In the genomic region with DNA sequence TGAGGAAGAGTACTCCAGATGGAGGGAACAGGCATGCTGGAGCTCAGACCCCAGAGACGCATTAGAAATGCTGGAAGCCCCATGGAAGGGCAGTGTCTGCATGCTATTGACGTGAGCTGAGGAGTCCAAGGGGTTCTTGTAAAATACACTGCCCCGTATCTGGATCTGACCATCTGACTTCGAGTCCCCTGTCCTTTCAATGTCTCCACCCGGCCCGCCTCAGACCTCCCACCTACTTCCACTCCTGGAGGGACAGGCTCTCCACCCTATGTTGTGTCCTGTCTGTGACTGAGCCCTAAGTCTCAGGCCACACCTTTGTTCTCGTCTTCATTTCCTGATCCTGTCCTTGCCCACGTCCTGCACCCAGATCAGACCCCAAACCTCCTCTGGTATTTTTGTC, we compare ENCODE assay signal across 35 cellular contexts.
"Had no signal": no experiment of that assay in that cellular context is flagged by ENCODE, and none has a peak within 500 bp of the region (broad histone marks: within the 10 kb centered on the region; RNA-seq: fewer than 3 reads in every experiment).

No MANE protein-coding gene starts in this region.

- H3K27ac Mint-ChIP-seq: activated B cell treated with CpG ODN at 0.5 μM for 24 hours; activated CD4-positive, alpha-beta memory T cell treated with anti-CD3 and anti-CD28 coated beads for 36 hours; activated CD4-positive, alpha-beta T cell treated with anti-CD3 and anti-CD28 coated beads, Interleukin-2, amount 10 ng/mL, durations not matched to agents 24 days and 14 days; activated CD8-positive, alpha-beta T cell treated with anti-CD3 and anti-CD28 coated beads for 36 hours; activated naive CD4-positive, alpha-beta T cell treated with anti-CD3 and anti-CD28 coated beads for 36 hours; activated naive CD4-positive, alpha-beta T cell treated with anti-CD3 and anti-CD28 coated beads, Interleukin-2, amount 50 U/mL, for 72 hours; activated naive CD8-positive, alpha-beta T cell treated with anti-CD3 and anti-CD28 coated beads for 36 hours; activated T-cell treated with anti-CD3 and anti-CD28 coated beads, Interleukin-2, amount 50 U/mL, for 72 hours; activated T-helper 1 cell treated with anti-CD3 and anti-CD28 coated beads, Interleukin-12 subunit alpha, Interleukin-12 subunit beta, Interleukin-2, Interleukin-4 antibody, amounts not matched to agents 30 ng/mL and 10 ng/mL and 1 ng/mL, durations not matched to agents 14 hours and 24 hours and 36 hours; activated T-helper 17 cell treated with anti-CD3 and anti-CD28 coated beads, Interleukin-2, amount 50 U/mL, for 72 hours; T-helper 1 cell treated with Interleukin-12 subunit alpha and Interleukin-12 subunit beta and Interleukin-4 antibody, amounts not matched to agents 30 μg/mL and 1 μg/mL, for 36 hours; T-helper 2 cell treated with Interferon-gamma antibody and Interleukin-4, amounts not matched to agents 5 μg/mL and 100 μg/mL, for 36 hours had no signal

- H3K4me1 Mint-ChIP-seq: activated B cell treated with CpG ODN at 0.5 μM for 24 hours; activated CD4-positive, alpha-beta T cell treated with anti-CD3 and anti-CD28 coated beads, Interleukin-2, amount 10 ng/mL, durations not matched to agents 24 days and 14 days; activated naive CD8-positive, alpha-beta T cell treated with anti-CD3 and anti-CD28 coated beads for 36 hours; activated T-helper 17 cell treated with anti-CD3 and anti-CD28 coated beads, Interleukin-2, amount 50 U/mL, for 72 hours had no signal

- H3K27ac ChIP-seq: adrenal gland, body of pancreas, brain microvascular endothelial cell, breast epithelium, VCaP had no signal

- H3K27me3 Mint-ChIP-seq: activated B cell treated with CpG ODN at 0.5 μM for 24 hours; activated CD4-positive, alpha-beta T cell treated with anti-CD3 and anti-CD28 coated beads, Interleukin-2, amount 10 ng/mL, durations not matched to agents 24 days and 14 days; activated naive CD8-positive, alpha-beta T cell treated with anti-CD3 and anti-CD28 coated beads for 36 hours had no signal

- H3K27me3 ChIP-seq: adrenal gland, body of pancreas, brain microvascular endothelial cell, breast epithelium had no signal

- H3K9me3 Mint-ChIP-seq: activated CD4-positive, alpha-beta memory T cell treated with anti-CD3 and anti-CD28 coated beads for 36 hours; activated CD4-positive, alpha-beta T cell treated with anti-CD3 and anti-CD28 coated beads, Interleukin-2, amount 10 ng/mL, durations not matched to agents 24 days and 14 days; activated CD8-positive, alpha-beta T cell treated with anti-CD3 and anti-CD28 coated beads for 36 hours; activated naive CD4-positive, alpha-beta T cell treated with anti-CD3 and anti-CD28 coated beads for 36 hours; activated naive CD8-positive, alpha-beta T cell treated with anti-CD3 and anti-CD28 coated beads for 36 hours; activated T-cell treated with anti-CD3 and anti-CD28 coated beads, Interleukin-2, amount 50 U/mL, for 4 hours; activated T-cell treated with anti-CD3 and anti-CD28 coated beads, Interleukin-2, amount 50 U/mL, for 72 hours; activated T-helper 1 cell treated with anti-CD3 and anti-CD28 coated beads, Interleukin-12 subunit alpha, Interleukin-12 subunit beta, Interleukin-2, Interleukin-4 antibody, amounts not matched to agents 30 ng/mL and 10 ng/mL and 1 ng/mL, durations not matched to agents 14 hours and 24 hours and 36 hours; activated T-helper 17 cell treated with anti-CD3 and anti-CD28 coated beads, Interleukin-2, amount 50 U/mL, for 72 hours; T-helper 1 cell treated with Interleukin-12 subunit alpha and Interleukin-12 subunit beta and Interleukin-4 antibody, amounts not matched to agents 30 μg/mL and 1 μg/mL, for 36 hours; T-helper 2 cell treated with Interferon-gamma antibody and Interleukin-4, amounts not matched to agents 5 μg/mL and 100 μg/mL, for 36 hours had no signal

- H3K9me3 ChIP-seq: adrenal gland, body of pancreas, breast epithelium had no signal

- H3K4me3 ChIP-seq: adrenal gland, body of pancreas, breast epithelium had no signal

- H3K4me1 ChIP-seq: adrenal gland, body of pancreas, breast epithelium had no signal

- H3K36me3 ChIP-seq: adrenal gland, brain microvascular endothelial cell, breast epithelium had no signal

- H3K4me3 Mint-ChIP-seq: activated B cell treated with CpG ODN at 0.5 μM for 24 hours; activated CD4-positive, alpha-beta memory T cell treated with anti-CD3 and anti-CD28 coated beads for 36 hours; activated CD4-positive, alpha-beta T cell treated with anti-CD3 and anti-CD28 coated beads, Interleukin-2, amount 10 ng/mL, durations not matched to agents 24 days and 14 days; activated CD8-positive, alpha-beta T cell treated with anti-CD3 and anti-CD28 coated beads for 36 hours; activated naive CD4-positive, alpha-beta T cell treated with anti-CD3 and anti-CD28 coated beads for 36 hours; activated naive CD8-positive, alpha-beta T cell treated with anti-CD3 and anti-CD28 coated beads for 36 hours; activated T-cell treated with anti-CD3 and anti-CD28 coated beads, Interleukin-2, amount 50 U/mL, for 4 hours; activated T-cell treated with anti-CD3 and anti-CD28 coated beads, Interleukin-2, amount 50 U/mL, for 72 hours; activated T-helper 1 cell treated with anti-CD3 and anti-CD28 coated beads, Interleukin-12 subunit alpha, Interleukin-12 subunit beta, Interleukin-2, Interleukin-4 antibody, amounts not matched to agents 30 ng/mL and 10 ng/mL and 1 ng/mL, durations not matched to agents 14 hours and 24 hours and 36 hours; activated T-helper 17 cell treated with anti-CD3 and anti-CD28 coated beads, Interleukin-2, amount 50 U/mL, for 72 hours; T-helper 1 cell treated with Interleukin-12 subunit alpha and Interleukin-12 subunit beta and Interleukin-4 antibody, amounts not matched to agents 30 μg/mL and 1 μg/mL, for 36 hours; T-helper 2 cell treated with Interferon-gamma antibody and Interleukin-4, amounts not matched to agents 5 μg/mL and 100 μg/mL, for 36 hours had no signal

- ATAC-seq: activated CD8-positive, alpha-beta T cell treated with anti-CD3 and anti-CD28 coated beads for 36 hours; activated naive CD4-positive, alpha-beta T cell treated with anti-CD3 and anti-CD28 coated beads, Interleukin-2, amount 50 U/mL, for 72 hours; activated T-cell treated with anti-CD3 and anti-CD28 coated beads, Interleukin-2, amount 50 U/mL, for 4 hours; activated T-cell treated with anti-CD3 and anti-CD28 coated beads, Interleukin-2, amount 50 U/mL, for 72 hours; activated T-helper 17 cell treated with anti-CD3 and anti-CD28 coated beads, Interleukin-2, amount 50 U/mL, for 72 hours; body of pancreas had no signal

- H3K36me3 Mint-ChIP-seq: activated CD4-positive, alpha-beta memory T cell treated with anti-CD3 and anti-CD28 coated beads for 36 hours; activated naive CD4-positive, alpha-beta T cell treated with anti-CD3 and anti-CD28 coated beads, Interleukin-2, amount 50 U/mL, for 72 hours; activated naive CD8-positive, alpha-beta T cell treated with anti-CD3 and anti-CD28 coated beads for 36 hours had no signal

- DNase-seq: activated B cell treated with CpG ODN at 0.5 μM for 24 hours; activated CD4-positive, alpha-beta memory T cell treated with anti-CD3 and anti-CD28 coated beads for 36 hours; activated CD4-positive, alpha-beta T cell treated with anti-CD3 and anti-CD28 coated beads for 4 hours; activated CD4-positive, alpha-beta T cell treated with anti-CD3 and anti-CD28 coated beads, Interleukin-2, amount 10 ng/mL, durations not matched to agents 24 days and 14 days; activated CD4-positive, alpha-beta T cell treated with anti-CD3 and anti-CD28 coated beads, Interleukin-2, amount 50 U/mL, for 1 hour; activated CD4-positive, alpha-beta T cell treated with anti-CD3 and anti-CD28 coated beads, Interleukin-2, amount 50 U/mL, for 4 hours; activated CD4-positive, CD25-positive, alpha-beta regulatory T cell treated with anti-CD3 and anti-CD28 coated beads, Interleukin-2, amount 50 U/mL, for 72 hours; activated CD8-positive, alpha-beta memory T cell treated with anti-CD3 and anti-CD28 coated beads, Interleukin-2, amount 50 U/mL, for 4 hours; activated CD8-positive, alpha-beta T cell treated with anti-CD3 and anti-CD28 coated beads for 36 hours; activated effector memory CD4-positive, alpha-beta T cell treated with anti-CD3 and anti-CD28 coated beads, Interleukin-2, amount 50 U/mL, for 16 hours; activated gamma-delta T cell treated with Interleukin-2 at 50 U/mL for 16 hours; activated naive CD4-positive, alpha-beta T cell; activated naive CD4-positive, alpha-beta T cell treated with anti-CD3 and anti-CD28 coated beads for 36 hours; activated naive CD4-positive, alpha-beta T cell treated with anti-CD3 and anti-CD28 coated beads, Interleukin-2, amount 50 U/mL, for 16 hours; activated naive CD8-positive, alpha-beta T cell treated with anti-CD3 and anti-CD28 coated beads for 36 hours; activated T-cell treated with anti-CD3 and anti-CD28 coated beads for 4 hours; activated T-cell treated with anti-CD3 and anti-CD28 coated beads, Interleukin-2, amount 50 U/mL, for 1 hour; activated T-cell treated with anti-CD3 and anti-CD28 coated beads, Interleukin-2, amount 50 U/mL, for 4 hours; activated T-cell treated with anti-CD3 and anti-CD28 coated beads, Interleukin-2, amount 50 U/mL, for 72 hours; adrenal gland; amniotic stem cell; aorta; body of pancreas; brain microvascular endothelial cell; central memory CD4-positive, alpha-beta T cell; T-helper 1 cell; T-helper 2 cell; T-helper 9 cell had no signal
